ENCODE assay signal across 6 cellular contexts in genomic region chr5:40844565-40844964, GRCh38.
"Had no signal": no experiment of that assay in that cellular context is flagged by ENCODE, and none has a peak within 500 bp of the region (broad histone marks: within the 10 kb centered on the region; RNA-seq: fewer than 3 reads in every experiment).

No MANE protein-coding gene starts in this region.

- H3K4me3 Mint-ChIP-seq: IgD-negative memory B cell had no signal

- H3K9me3 Mint-ChIP-seq: IgD-negative memory B cell had no signal

- H3K27ac ChIP-seq: HL-60 had no signal

- DNase-seq: IMR-90, KBM-7, KG1 had no signal

- FAIRE-seq: HTR-8/SVneo had no signal
